In the genomic region with DNA sequence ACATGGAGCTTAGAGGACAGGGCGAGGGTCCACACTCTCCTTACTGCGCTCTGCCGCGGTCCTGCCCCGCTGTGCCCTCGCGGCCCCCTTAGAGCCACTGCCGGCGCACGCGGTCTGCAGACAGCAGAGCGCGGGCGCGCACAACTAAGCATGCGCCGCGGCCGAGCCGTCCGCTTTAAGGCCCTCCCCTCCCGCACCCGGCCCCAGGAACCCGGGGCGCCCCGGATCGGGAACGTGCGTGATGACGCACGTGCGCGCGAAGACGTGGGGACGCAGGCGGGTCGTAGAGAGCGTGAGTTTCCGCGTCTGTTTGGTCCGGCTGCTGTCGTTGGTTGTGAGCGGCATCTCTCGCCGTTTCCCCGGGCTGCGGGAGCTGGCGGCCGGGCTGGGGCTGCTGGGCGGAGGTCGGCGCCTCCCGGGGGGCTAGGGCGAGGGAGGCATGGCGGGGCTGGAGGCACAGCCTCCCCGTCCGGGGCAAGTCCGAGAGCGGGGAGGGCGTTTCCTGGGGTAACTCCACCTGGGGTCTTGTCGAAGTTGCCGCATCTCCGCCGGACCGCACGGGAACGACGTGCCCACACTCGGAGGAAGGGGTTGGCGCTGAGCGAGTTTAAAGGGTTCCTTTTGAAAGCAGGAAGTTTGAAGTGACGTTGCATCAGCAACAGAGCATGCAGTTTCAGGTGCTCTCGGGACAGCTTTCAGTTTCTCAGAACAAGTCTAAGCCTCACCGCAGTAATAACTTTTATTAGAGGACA, we compare ENCODE assay signal across 8 cellular contexts. TPM values are rescaled to one million over a fixed set of nuclear protein-coding genes. Genes with fewer than 3 reads are reported as not detected.
DNase-seq lines count a peak whose midpoint lies in the region; ATAC-seq, FAIRE-seq and TF ChIP-seq lines count a peak whose summit lies in the region.

A gene with protein sequence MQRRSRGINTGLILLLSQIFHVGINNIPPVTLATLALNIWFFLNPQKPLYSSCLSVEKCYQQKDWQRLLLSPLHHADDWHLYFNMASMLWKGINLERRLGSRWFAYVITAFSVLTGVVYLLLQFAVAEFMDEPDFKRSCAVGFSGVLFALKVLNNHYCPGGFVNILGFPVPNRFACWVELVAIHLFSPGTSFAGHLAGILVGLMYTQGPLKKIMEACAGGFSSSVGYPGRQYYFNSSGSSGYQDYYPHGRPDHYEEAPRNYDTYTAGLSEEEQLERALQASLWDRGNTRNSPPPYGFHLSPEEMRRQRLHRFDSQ (plus strand): TSS at position 259 of the 752 bp plus-strand sequence. CDS start 28,640 bp downstream, outside the sequence.

- H3K4me1 ChIP-seq in esophagus muscularis mucosa = peaks cover 14 to 41% (median 35%) of the 10 kb centered on the region in 4 donors

- H3K36me3 Mint-ChIP-seq in activated T-cell treated with anti-CD3 and anti-CD28 coated beads, Interleukin-2, amount 50 U/mL, for 72 hours (ENCODE audit: insufficient read depth in 2 of 2) = peaks cover 0 to 19% of the 10 kb centered on the region in 2 donors

- FAIRE-seq in RCC 7860 (lab: Jason Lieb, UNC) = peak; percentile 50

- no peaks in the 10 kb centered on the region for H3K9me3 ChIP-seq in esophagus muscularis mucosa

- ATAC-seq in GM21619 (IDR thresholded peaks at IDR 0.05; ENCODE audit: unreplicated experiment) = peak; percentile 78
- ATAC-seq in activated T-cell treated with anti-CD3 and anti-CD28 coated beads, Interleukin-2, amount 50 U/mL, for 72 hours (replicated peaks in 1 of 2) = peak; percentile 90 to 91

- H3K36me3 ChIP-seq in esophagus muscularis mucosa = peaks cover 0 to 5% (median 0%) of the 10 kb centered on the region in 4 donors

- TF ChIP-seq CTCF in esophagus muscularis mucosa (IDR thresholded peaks at IDR 0.05) = peak in 1 of 3 experiments; percentile 18

- peaks cover 0 to 2% of the 10 kb centered on the region in 2 donors for H3K9me3 Mint-ChIP-seq in activated T-cell treated with anti-CD3 and anti-CD28 coated beads, Interleukin-2, amount 50 U/mL, for 72 hours

- no peak for TF ChIP-seq POLR2A in esophagus muscularis mucosa (IDR thresholded peaks at IDR 0.05; ENCODE audit: low read depth)

- intact Hi-C loops in esophagus muscularis mucosa (cut with DNase I) = loop anchor here (10.0 kb wide), 1 partner anchor 149 kb away; no protein-coding TSS in a partner anchor

- DNase-seq in DMS153 treated with DMSO at 0.1 percent for 48 hours (lab: John Stamatoyannopoulos, UW; ENCODE audit: unreplicated experiment) = peak; percentile 87
- peak; percentile 97 for DNase-seq in Jurkat, Clone E6-1 (ENCODE audit: low read depth, low spot score)
- peak; percentile 77 for DNase-seq in RCC 7860 (ENCODE audit: low spot score)
- DNase-seq in activated T-cell treated with anti-CD3 and anti-CD28 coated beads, Interleukin-2, amount 50 U/mL, for 72 hours = peak; percentile 95 to 97
- DNase-seq in esophagus muscularis mucosa (ENCODE audit: extremely low spot score) = peak; percentile 97
- DNase-seq in myocyte (ENCODE audit: low read depth) = peak; percentile 93
- peak; percentile 86 to 87 for DNase-seq in stimulated activated CD8-positive, alpha-beta memory T cell treated with anti-CD3 and anti-CD28 coated beads, Interleukin-7, amount 100 ng/mL, for 48 hours (ENCODE audit: extremely low read depth in 1 of 2, low read depth in 1 of 2)

- H3K27ac Mint-ChIP-seq in activated T-cell treated with anti-CD3 and anti-CD28 coated beads, Interleukin-2, amount 50 U/mL, for 72 hours = peak within 1 kb of the TSS; percentile 100

- WGBS in esophagus muscularis mucosa = 0% methylated on average over 14 of the region's 75 CpGs

- H3K4me1 Mint-ChIP-seq in activated T-cell treated with anti-CD3 and anti-CD28 coated beads, Interleukin-2, amount 50 U/mL, for 72 hours (ENCODE audit: low read depth) = peaks cover 80% of the 10 kb centered on the region

- H3K27me3 Mint-ChIP-seq in activated T-cell treated with anti-CD3 and anti-CD28 coated beads, Interleukin-2, amount 50 U/mL, for 72 hours (ENCODE audit: low read depth) = no peaks in the 10 kb centered on the region

- H3K4me3 ChIP-seq in Jurkat, Clone E6-1 (ENCODE audit: low read length) = peak within 1 kb of the TSS; percentile 93
- H3K4me3 ChIP-seq in esophagus muscularis mucosa = peak within 1 kb of the TSS; percentile 63 to 86 (median 79)

- peak within 1 kb of the TSS; percentile 92 to 98 for H3K4me3 Mint-ChIP-seq in activated T-cell treated with anti-CD3 and anti-CD28 coated beads, Interleukin-2, amount 50 U/mL, for 72 hours

- peak within 1 kb of the TSS; percentile 92 to 98 (median 96) for H3K27ac ChIP-seq in esophagus muscularis mucosa (replicated peaks in 1 of 4)

- no peaks in the 10 kb centered on the region for H3K27me3 ChIP-seq in esophagus muscularis mucosa

- peak; percentile 32 for TF ChIP-seq EP300 in esophagus muscularis mucosa (IDR thresholded peaks at IDR 0.05)

RNA-seq across cellular contexts. Expression of the gene that starts here (rescaled TPM):
- polyA plus RNA-seq in Jurkat, Clone E6-1 (2012; ENCODE audit: insufficient read depth, insufficient read length) = 24.1 TPM
- total RNA-seq in activated T-cell treated with anti-CD3 and anti-CD28 coated beads, Interleukin-2, amount 50 U/mL, for 72 hours = 10 to 100 TPM; 47.2 to 49.4 TPM
- total RNA-seq in esophagus muscularis mucosa = 10 to 100 TPM; 18.3 to 24.9 (median 22.2) TPM
- total RNA-seq in myocyte = 9.9 and 10.8 TPM in 2 replicates
- polyA plus RNA-seq in myocyte (2012) = 16.1 TPM

Comparison
In these comparisons a context has a peak if more than half of its experiments do, and no peak if none do; other contexts are left out.
1. Peak in every context shown above with its lines: DNase-seq, ATAC-seq, H3K4me3 ChIP-seq and H3K27ac ChIP-seq.